In the genomic region with DNA sequence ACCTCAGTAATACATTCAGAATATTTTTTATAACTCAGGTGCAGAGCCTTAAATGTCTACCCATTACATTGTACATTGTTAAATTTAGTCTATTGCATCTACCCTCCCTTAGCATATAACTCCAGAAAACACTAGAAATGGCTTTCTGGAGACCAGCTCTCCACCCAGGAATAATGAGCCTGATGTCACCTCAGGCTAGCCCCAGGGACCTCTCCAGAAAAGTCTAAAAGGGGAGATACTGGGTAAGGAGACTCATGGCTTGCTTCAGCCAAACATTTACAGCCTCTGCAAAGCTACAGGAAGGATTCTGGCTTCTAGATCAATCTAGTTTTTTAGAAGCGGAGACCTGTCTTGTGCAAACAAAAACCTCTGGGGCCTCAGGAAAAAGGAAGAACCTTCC, we compare ENCODE assay signal across 24 cellular contexts.
"Had no signal": no experiment of that assay in that cellular context is flagged by ENCODE, and none has a peak within 500 bp of the region (broad histone marks: within the 10 kb centered on the region; RNA-seq: fewer than 3 reads in every experiment).

No MANE protein-coding gene starts in this region.

- H3K4me3 Mint-ChIP-seq: effector memory CD8-positive, alpha-beta T cell; mesothelial cell of epicardium; naive thymus-derived CD4-positive, alpha-beta T cell; stimulated activated naive B cell treated with anti-CD40 and anti-IgM and Interleukin-4, amounts not matched to agents 10 μg/mL and 1 μg/mL and 100 μg/mL, for 72 hours; stimulated activated naive CD8-positive, alpha-beta T cell treated with anti-CD3 and anti-CD28 coated beads, Interleukin-15, Interleukin-2, amounts not matched to agents 100 ng/mL and 50 ng/mL, for 24 hours had no signal

- H3K9me3 ChIP-seq: esophagus squamous epithelium, left lung, ovary, psoas muscle, sigmoid colon, thoracic aorta, tibial nerve, upper lobe of left lung had no signal

- H3K36me3 ChIP-seq: esophagus squamous epithelium, left lung, ovary, sigmoid colon, thoracic aorta, tibial nerve, upper lobe of left lung had no signal

- H3K9me3 Mint-ChIP-seq: effector memory CD8-positive, alpha-beta T cell; stimulated activated naive CD8-positive, alpha-beta T cell treated with anti-CD3 and anti-CD28 coated beads, Interleukin-15, Interleukin-2, amounts not matched to agents 100 ng/mL and 50 ng/mL, for 24 hours had no signal

- H3K27me3 Mint-ChIP-seq: effector memory CD8-positive, alpha-beta T cell; stimulated activated naive B cell treated with anti-CD40 and anti-IgM and Interleukin-4, amounts not matched to agents 10 μg/mL and 1 μg/mL and 100 μg/mL, for 72 hours; stimulated activated naive CD8-positive, alpha-beta T cell treated with anti-CD3 and anti-CD28 coated beads, Interleukin-15, Interleukin-2, amounts not matched to agents 100 ng/mL and 50 ng/mL, for 24 hours had no signal

- FAIRE-seq: endometrium, kidney, urothelium cell line had no signal

- H3K27ac ChIP-seq: esophagus squamous epithelium, left lung, ovary, psoas muscle, sigmoid colon, thoracic aorta, tibial nerve, upper lobe of left lung had no signal

- H3K27ac Mint-ChIP-seq: effector memory CD8-positive, alpha-beta T cell; mesothelial cell of epicardium; naive thymus-derived CD4-positive, alpha-beta T cell; stimulated activated naive B cell treated with anti-CD40 and anti-IgM and Interleukin-4, amounts not matched to agents 10 μg/mL and 1 μg/mL and 100 μg/mL, for 72 hours; stimulated activated naive CD8-positive, alpha-beta T cell treated with anti-CD3 and anti-CD28 coated beads, Interleukin-15, Interleukin-2, amounts not matched to agents 100 ng/mL and 50 ng/mL, for 24 hours had no signal

- DNase-seq: cortex of kidney; effector memory CD8-positive, alpha-beta T cell; erythroblast; esophagus squamous epithelium; foreskin melanocyte; kidney; left lung; mesenchymal stem cell; naive thymus-derived CD4-positive, alpha-beta T cell; occipital lobe; ovary; posterior cingulate gyrus; psoas muscle; right cardiac atrium; sigmoid colon; stimulated activated CD4-positive, alpha-beta T cell treated with anti-CD3 and anti-CD28 coated beads, Interleukin-2, amount 100 ng/mL, for 24 hours; stimulated activated naive B cell treated with anti-CD40 and anti-IgM and Interleukin-4, amounts not matched to agents 10 μg/mL and 1 μg/mL and 100 μg/mL, for 72 hours; upper lobe of left lung had no signal

- H3K4me1 ChIP-seq: left lung, psoas muscle, sigmoid colon, tibial nerve, upper lobe of left lung had no signal

- H3K4me3 ChIP-seq: esophagus squamous epithelium, left lung, ovary, psoas muscle, sigmoid colon, thoracic aorta, tibial nerve, upper lobe of left lung had no signal

- H3K27me3 ChIP-seq: esophagus squamous epithelium, left lung, ovary, sigmoid colon, tibial nerve, upper lobe of left lung had no signal

- ATAC-seq: effector memory CD8-positive, alpha-beta T cell; left lung; naive thymus-derived CD4-positive, alpha-beta T cell; psoas muscle; right cardiac atrium; stimulated activated naive B cell treated with anti-CD40 and anti-IgM and Interleukin-4, amounts not matched to agents 10 μg/mL and 1 μg/mL and 100 μg/mL, for 72 hours had no signal
